14 cellular contexts compared by ENCODE assay signal in genomic region chr3:83842511-83842910, GRCh38.
A peak's percentile ranks its signal among the peaks of the same experiment; 100 is the strongest.
DNase-seq lines count a peak whose midpoint lies in the region; ATAC-seq and TF ChIP-seq lines count a peak whose summit lies in the region.
"Had no signal": no experiment of that assay in that cellular context is flagged by ENCODE, and none has a peak within 500 bp of the region (broad histone marks: within the 10 kb centered on the region; RNA-seq: fewer than 3 reads in every experiment).

No MANE protein-coding gene starts in this region.

- H3K27me3 Mint-ChIP-seq in neural progenitor cell (ENCODE audit: insufficient read depth, low read depth): peaks cover 4% of the 10 kb centered on the region
- H3K27me3 Mint-ChIP-seq: CD4-positive, CD25-positive, alpha-beta regulatory T cell; CD8-positive, alpha-beta memory T cell had no signal

- H3K27ac Mint-ChIP-seq in neural progenitor cell: no peak overlapping the region
- H3K27ac Mint-ChIP-seq: CD4-positive, CD25-positive, alpha-beta regulatory T cell had no signal

- no peaks in the 10 kb centered on the region for H3K79me2 ChIP-seq in neural progenitor cell (ENCODE audit: low read depth)

- H3K36me3 ChIP-seq in neural progenitor cell: no peaks in the 10 kb centered on the region
- H3K36me3 ChIP-seq: BE2C, HAP-1 had no signal

- H3K4me1 ChIP-seq in neural progenitor cell: peaks cover 46% of the 10 kb centered on the region
- H3K4me1 ChIP-seq: BE2C, HAP-1 had no signal

- H4K20me1 ChIP-seq in neural progenitor cell (ENCODE audit: low read depth): no peaks in the 10 kb centered on the region

- in situ Hi-C loops in astrocyte of the spinal cord (cut with HindIII; ENCODE audit: low sequenced_read_pairs): no loop called here

- ATAC-seq in GM19035 (IDR thresholded peaks at IDR 0.05; ENCODE audit: unreplicated experiment): no peak
- ATAC-seq in GM21619 (IDR thresholded peaks at IDR 0.05; ENCODE audit: unreplicated experiment): no peak

- H3K4me3 Mint-ChIP-seq in neural progenitor cell: no peak overlapping the region
- H3K4me3 Mint-ChIP-seq: CD4-positive, CD25-positive, alpha-beta regulatory T cell; CD8-positive, alpha-beta memory T cell had no signal

- no peak overlapping the region for H3K4me2 ChIP-seq in neural progenitor cell

- TF ChIP-seq CTCF in astrocyte of the spinal cord (IDR thresholded peaks at IDR 0.05; ENCODE audit: low read depth, low read length) (no peak), neural progenitor cell (IDR thresholded peaks at IDR 0.05) (no peak)

- DNase-seq in astrocyte of the spinal cord (ENCODE audit: low read depth, low spot score) (peak; percentile 3), iris pigment epithelial cell (ENCODE audit: low read depth) (peak; percentile 0), neural progenitor cell (ENCODE audit: low spot score) (no peak), NCI-H2196 (lab: John Stamatoyannopoulos, UW; ENCODE audit: unreplicated experiment) (no peak)
- DNase-seq: ACHN; BE2C; C1 segment of cervical spinal cord; CD4-positive, CD25-positive, alpha-beta regulatory T cell; CD8-positive, alpha-beta memory T cell; COR-L47; GM23248 had no signal

- H3K4me3 ChIP-seq in astrocyte of the spinal cord (ENCODE audit: low read depth, low read length): no peak overlapping the region
- no peak overlapping the region for H3K4me3 ChIP-seq in neural progenitor cell
- H3K4me3 ChIP-seq: GM23248, HAP-1 had no signal

- no peak overlapping the region for H2AFZ ChIP-seq in neural progenitor cell (replicated peaks)
- H2AFZ ChIP-seq: GM23248 had no signal

- no peaks in the 10 kb centered on the region for H3K9me3 ChIP-seq in neural progenitor cell (ENCODE audit: low read depth)
- H3K9me3 ChIP-seq: BE2C, HAP-1 had no signal

- H3K27me3 ChIP-seq in neural progenitor cell: no peaks in the 10 kb centered on the region
- H3K27me3 ChIP-seq: BE2C had no signal

- H3F3A ChIP-seq in neural progenitor cell (ENCODE audit: low read depth): peaks cover 23% of the 10 kb centered on the region

- H3K9me3 Mint-ChIP-seq in neural progenitor cell: peaks cover 6% of the 10 kb centered on the region

- peak overlapping the region; percentile 97 for H3K27ac ChIP-seq in neural progenitor cell
- H3K27ac ChIP-seq: GM23248 had no signal

- no peaks in the 10 kb centered on the region for H3K36me3 Mint-ChIP-seq in neural progenitor cell
- H3K36me3 Mint-ChIP-seq: CD4-positive, CD25-positive, alpha-beta regulatory T cell; CD8-positive, alpha-beta memory T cell had no signal

- H3K9ac ChIP-seq in neural progenitor cell: no peak overlapping the region
- H3K9ac ChIP-seq: GM23248 had no signal

- H3K4me1 Mint-ChIP-seq in neural progenitor cell: peaks cover 6% of the 10 kb centered on the region
- H3K4me1 Mint-ChIP-seq: CD4-positive, CD25-positive, alpha-beta regulatory T cell; CD8-positive, alpha-beta memory T cell had no signal

Comparison
In these comparisons a context has a peak if more than half of its experiments do, and no peak if none do; other contexts are left out.
1. DNase-seq: peak in astrocyte of the spinal cord (single experiment) and iris pigment epithelial cell (single experiment); none in neural progenitor cell (single experiment) and NCI-H2196 (single experiment).